ENCODE assay signal across 14 cellular contexts in genomic region chr7:107254398-107254985, GRCh38.
DNase-seq lines count a peak whose midpoint lies in the region; ATAC-seq and TF ChIP-seq lines count a peak whose summit lies in the region.
"Had no signal": no experiment of that assay in that cellular context is flagged by ENCODE, and none has a peak within 500 bp of the region (broad histone marks: within the 10 kb centered on the region; RNA-seq: fewer than 3 reads in every experiment).

No MANE protein-coding gene starts in this region.

- TF ChIP-seq POLR2A in lower leg skin (IDR thresholded peaks at IDR 0.05) = no peak

- H3K4me3 ChIP-seq in psoas muscle (no peak overlapping the region), lower leg skin (ENCODE audit: low read depth, poor library complexity, severe bottlenecking) (no peak overlapping the region)
- H3K4me3 ChIP-seq: HAP-1 had no signal

- intact Hi-C loops in psoas muscle (cut with DNase I) = no loop called here
- intact Hi-C loops in lower leg skin (cut with DNase I; ENCODE audit: low total_unique reads) = no loop called here

- no peaks in the 10 kb centered on the region for H3K36me3 ChIP-seq in psoas muscle (ENCODE audit: insufficient read depth in 1 of 2, low read depth in 1 of 2)
- H3K36me3 ChIP-seq: HAP-1 had no signal

- peak overlapping the region; percentile 38 for H3K27ac ChIP-seq in psoas muscle

- in situ Hi-C loops in G401 (cut with HindIII; ENCODE audit: low sequenced_read_pairs) = no loop called here

- no peak for TF ChIP-seq CTCF in psoas muscle (IDR thresholded peaks at IDR 0.05)
- TF ChIP-seq CTCF in lower leg skin (IDR thresholded peaks at IDR 0.05) = no peak

- DNase-seq in COLO829 (ENCODE audit: low spot score) (peak; percentile 8), G401 (ENCODE audit: low spot score) (peak; percentile 30), psoas muscle (no peak), lower leg skin (ENCODE audit: low spot score in 2 of 2) (no peak)
- DNase-seq: CD8-positive, alpha-beta T cell; DMS 273 treated with DMSO at 0.1 percent for 48 hours; DMS79; EL; GF-D8; GOT3; HFFc6 had no signal

- 86 to 94% (median 88%) methylated on average over 5 of the region's 5 CpGs for WGBS in psoas muscle, 3 donors
- 95 to 99% methylated on average over 5 of the region's 5 CpGs for WGBS in lower leg skin, 2 donors

- H3K27me3 ChIP-seq in psoas muscle (ENCODE audit: insufficient read depth in 3 of 3, low read length in 2 of 3) = no peaks in the 10 kb centered on the region

- H3K9me3 ChIP-seq in psoas muscle = no peaks in the 10 kb centered on the region
- H3K9me3 ChIP-seq: HAP-1 had no signal

- ATAC-seq in SK-N-SH treated with all-trans-retinoic acid at 6 μM for 48 hours = no peak
- ATAC-seq in psoas muscle = peak in 3 of 4 donors; percentile 30 to 80 (median 63)
- no peak for ATAC-seq in GM18909 (IDR thresholded peaks at IDR 0.05; ENCODE audit: poor library complexity, unreplicated experiment)
- ATAC-seq: CD8-positive, alpha-beta T cell had no signal

- H3K4me1 ChIP-seq in psoas muscle = peaks cover 20% of the 10 kb centered on the region
- H3K4me1 ChIP-seq: HAP-1 had no signal

TF ChIP-seq in SK-N-SH treated with all-trans-retinoic acid at 6 μM for 48 hours, 23 proteins besides CTCF, POLR2A, EP300 and RAD21:
- no peak for TF ChIP-seq RARB (CRISPR knock-in tag; IDR thresholded peaks at IDR 0.05)
- 0 out of 2 replicates have a peak, but pooled peaks have one; percentile 11 for TF ChIP-seq ISL1 (CRISPR knock-in tag; IDR thresholded peaks at IDR 0.05)
TF ChIP-seq in SK-N-SH treated with all-trans-retinoic acid at 6 μM for 48 hours: peak in this region for 1.

Comparison
In these comparisons a context has a peak if more than half of its experiments do, and no peak if none do; other contexts are left out.
1. DNase-seq: peak in COLO829 (single experiment) and G401 (single experiment); none in psoas muscle (0 of 2) and lower leg skin (0 of 2).
2. ATAC-seq: peak in psoas muscle (3 of 4); none in SK-N-SH treated with all-trans-retinoic acid at 6 μM for 48 hours (single experiment) and GM18909 (single experiment).